Comparison of ENCODE assay signal across 20 cellular contexts in the genomic region with DNA sequence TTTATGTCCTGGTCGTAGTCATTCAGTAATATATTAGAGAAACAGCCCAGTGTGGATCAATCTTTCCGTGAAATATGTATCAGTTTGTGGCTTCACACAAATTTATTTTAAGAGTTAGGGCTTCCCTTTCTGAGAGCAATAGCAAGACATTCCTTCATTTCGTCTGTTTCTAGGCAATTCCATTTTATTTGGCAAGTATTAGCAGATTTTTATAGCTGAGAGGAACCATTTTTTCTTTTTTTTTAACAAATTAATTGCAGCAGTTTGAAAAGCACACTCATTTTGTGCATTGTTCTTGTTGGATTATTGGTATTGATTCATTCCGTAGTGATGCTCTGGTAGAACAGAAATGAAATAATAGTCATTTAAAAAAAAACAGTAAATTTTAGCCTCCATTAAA.
DNase-seq lines count a peak whose midpoint lies in the region; ATAC-seq and TF ChIP-seq lines count a peak whose summit lies in the region.
"Had no signal": no experiment of that assay in that cellular context is flagged by ENCODE, and none has a peak within 500 bp of the region (broad histone marks: within the 10 kb centered on the region; RNA-seq: fewer than 3 reads in every experiment).

No MANE protein-coding gene starts in this region.

- no peak for ATAC-seq in GM18858 (IDR thresholded peaks at IDR 0.05; ENCODE audit: unreplicated experiment)
- ATAC-seq in mucosa of descending colon = no peak

- H3K27ac Mint-ChIP-seq in HFFc6 = peak overlapping the region; percentile 84
- H3K27ac Mint-ChIP-seq: CD4-positive, CD25-positive, alpha-beta regulatory T cell had no signal

- H3K9me3 Mint-ChIP-seq in HFFc6 = peaks cover 17% of the 10 kb centered on the region

- no peak overlapping the region for H3K9ac ChIP-seq in SK-N-MC (ENCODE audit: insufficient read length)

- peak overlapping the region; percentile 50; the same call in 1 of the 2 replicates for H3K27ac ChIP-seq in SK-N-MC
- H3K27ac ChIP-seq: RWPE1 had no signal

- H3K27me3 Mint-ChIP-seq in HFFc6 (ENCODE audit: insufficient read depth) = peaks cover 8% of the 10 kb centered on the region; the same call in 1 of the 2 replicates
- H3K27me3 Mint-ChIP-seq: CD4-positive, CD25-positive, alpha-beta regulatory T cell had no signal

- intact Hi-C loops in mucosa of descending colon (cut with DNase I, micrococcal nuclease) = no loop called here

- peak; percentile 23 for DNase-seq in AG08395 (ENCODE audit: low spot score)
- peak; percentile 8 for DNase-seq in HFFc6
- no peak for DNase-seq in SK-N-MC (ENCODE audit: low read depth, low spot score)
- DNase-seq in fibroblast of the aortic adventitia (ENCODE audit: low read depth) = peak; percentile 53
- DNase-seq in inferior parietal cortex (ENCODE audit: extremely low spot score) = no peak
- no peak for DNase-seq in NCI-H510A treated with DMSO at 0.1 percent for 48 hours (lab: John Stamatoyannopoulos, UW)
- no peak for DNase-seq in mucosa of descending colon
- DNase-seq: CD4-positive, CD25-positive, alpha-beta regulatory T cell; COR-L47; DMS79; H7; Kasumi-1; NCI-H1417; NCI-H1694 treated with DMSO at 0.1 percent for 48 hours; NCI-H2081 treated with DMSO at 0.1 percent for 48 hours; NCI-H2171 treated with DMSO at 0.1 percent for 48 hours; NCI-H526 treated with DMSO at 0.1 percent for 48 hours; OCI-M1 had no signal

- H3K4me3 Mint-ChIP-seq in HFFc6 = peak overlapping the region; percentile 29; the same call in 1 of the 2 replicates

- H3K4me3 ChIP-seq in SK-N-MC (no peak overlapping the region), fibroblast of the aortic adventitia (ENCODE audit: low read depth, low read length) (no peak overlapping the region), mucosa of descending colon (no peak overlapping the region)

- H3K36me3 ChIP-seq in SK-N-MC (ENCODE audit: insufficient read depth, low read length) = no peaks in the 10 kb centered on the region
- no peaks in the 10 kb centered on the region for H3K36me3 ChIP-seq in mucosa of descending colon (ENCODE audit: low read depth)

- TF ChIP-seq CTCF in HFFc6 (IDR thresholded peaks at IDR 0.05) = no peak
- TF ChIP-seq CTCF in fibroblast of the aortic adventitia (IDR thresholded peaks at IDR 0.05; ENCODE audit: insufficient read depth, low read length) = no peak
- no peak for TF ChIP-seq CTCF in mucosa of descending colon (IDR thresholded peaks at IDR 0.05)

- H3K4me1 ChIP-seq in mucosa of descending colon (ENCODE audit: low read depth) = no peaks in the 10 kb centered on the region

- peaks cover 33% of the 10 kb centered on the region for H3K36me3 Mint-ChIP-seq in HFFc6 (ENCODE audit: low read depth)
- H3K36me3 Mint-ChIP-seq: CD4-positive, CD25-positive, alpha-beta regulatory T cell had no signal

- H3K4me1 Mint-ChIP-seq in HFFc6 (ENCODE audit: low read depth) = peaks cover 87% of the 10 kb centered on the region

- H3K9me3 ChIP-seq in SK-N-MC (ENCODE audit: low read depth, low read length) (no peaks in the 10 kb centered on the region), mucosa of descending colon (no peaks in the 10 kb centered on the region)

Comparison
In these comparisons a context has a peak if more than half of its experiments do, and no peak if none do; other contexts are left out.
1. DNase-seq: peak in AG08395 (single experiment), HFFc6 (single experiment) and fibroblast of the aortic adventitia (single experiment); none in SK-N-MC (single experiment), inferior parietal cortex (single experiment), NCI-H510A treated with DMSO at 0.1 percent for 48 hours (single experiment) and mucosa of descending colon (0 of 3).